In genomic region chr17:33284022-33284421, GRCh38 we compare ENCODE assay signal across 12 cellular contexts. TPM values are rescaled to one million over a fixed set of nuclear protein-coding genes. Genes with fewer than 3 reads are reported as not detected.
DNase-seq lines count a peak whose midpoint lies in the region; ATAC-seq and TF ChIP-seq lines count a peak whose summit lies in the region.
"Had no signal": no experiment of that assay in that cellular context is flagged by ENCODE, and none has a peak within 500 bp of the region (broad histone marks: within the 10 kb centered on the region; RNA-seq: fewer than 3 reads in every experiment).

No MANE protein-coding gene starts in this region.

- 2 to 5% methylated on average over 4 of the region's 4 CpGs for WGBS in gastroesophageal sphincter (ENCODE audit: low coverage in 1 of 2), 2 donors
- 7 to 13% (median 10%) methylated on average over 4 of the region's 4 CpGs for WGBS in stomach, 5 donors
- 12% methylated on average over 4 of the region's 4 CpGs for WGBS in suprapubic skin

- no peak overlapping the region for H3K4me3 ChIP-seq in HEK293 (ENCODE audit: low read depth, low read length)
- H3K4me3 ChIP-seq in gastroesophageal sphincter = no peak overlapping the region
- H3K4me3 ChIP-seq in stomach = no peak overlapping the region
- H3K4me3 ChIP-seq in suprapubic skin = no peak overlapping the region

- DNase-seq in RWPE1 (ENCODE audit: low spot score) (peak; percentile 81), stomach (peak; percentile 62), COR-L47 (lab: John Stamatoyannopoulos, UW) (no peak), NCI-H446 (lab: John Stamatoyannopoulos, UW) (no peak), suprapubic skin (ENCODE audit: low spot score in 2 of 2) (no peak)
- DNase-seq: activated CD4-positive, alpha-beta T cell treated with anti-CD3 and anti-CD28 coated beads, Interleukin-2, amount 50 U/mL, for 4 hours; central memory CD4-positive, alpha-beta T cell; GOT3; immature natural killer cell had no signal

- TF ChIP-seq CTCF in HEK293 (tag by site-specific recombination; IDR thresholded peaks at IDR 0.05) (no peak), RWPE1 (conservative IDR thresholded peaks at IDR 0.05; ENCODE audit: low read depth) (no peak), gastroesophageal sphincter (IDR thresholded peaks at IDR 0.05) (no peak), stomach (IDR thresholded peaks at IDR 0.05) (no peak), suprapubic skin (IDR thresholded peaks at IDR 0.05) (no peak)

- intact Hi-C loops in stomach (cut with DNase I; ENCODE audit: low total_unique reads) = no loop called here

- H3K4me1 ChIP-seq in HEK293 (ENCODE audit: control insufficient read depth, insufficient read depth, low read length) (peaks cover 5% of the 10 kb centered on the region), gastroesophageal sphincter (peaks cover 0 to 13% (median 3%) of the 10 kb centered on the region in 3 donors), stomach (peaks cover 0 to 18% (median 10%) of the 10 kb centered on the region in 4 donors), suprapubic skin (peaks cover 30% of the 10 kb centered on the region)

- no peak for TF ChIP-seq POLR2A in gastroesophageal sphincter (IDR thresholded peaks at IDR 0.05)
- TF ChIP-seq POLR2A in stomach (IDR thresholded peaks at IDR 0.05) = no peak
- no peak for TF ChIP-seq POLR2A in suprapubic skin (IDR thresholded peaks at IDR 0.05)

- H3K27me3 ChIP-seq in gastroesophageal sphincter (peaks cover 19% of the 10 kb centered on the region), stomach (peaks cover 0 to 26% (median 0%) of the 10 kb centered on the region in 3 donors), suprapubic skin (peaks cover 11% of the 10 kb centered on the region)

- peak; percentile 71 for ATAC-seq in gastroesophageal sphincter
- ATAC-seq in GM19035 (IDR thresholded peaks at IDR 0.05; ENCODE audit: unreplicated experiment) = no peak

- POLR2A ChIA-PET in HEK293 (lab: Yijun Ruan, JAX) = no interaction called here
- POLR2A ChIA-PET in RWPE1 (lab: Yijun Ruan, JAX; ENCODE audit: low non-redundant PET) = no interaction called here

- no peaks in the 10 kb centered on the region for H3K9me3 ChIP-seq in HEK293 (ENCODE audit: control insufficient read depth, insufficient read depth, low read depth, low read length)
- no peaks in the 10 kb centered on the region for H3K9me3 ChIP-seq in gastroesophageal sphincter
- no peaks in the 10 kb centered on the region for H3K9me3 ChIP-seq in stomach
- no peaks in the 10 kb centered on the region for H3K9me3 ChIP-seq in suprapubic skin

- TF ChIP-seq EP300 in gastroesophageal sphincter (IDR thresholded peaks at IDR 0.05) (no peak), stomach (IDR thresholded peaks at IDR 0.05) (no peak), suprapubic skin (IDR thresholded peaks at IDR 0.05) (no peak)

- H3K36me3 ChIP-seq in HEK293 (ENCODE audit: control insufficient read depth in 2 of 2, insufficient read depth in 1 of 2, low read length in 2 of 2) (no peaks in the 10 kb centered on the region), gastroesophageal sphincter (no peaks in the 10 kb centered on the region), stomach (no peaks in the 10 kb centered on the region), suprapubic skin (no peaks in the 10 kb centered on the region)

- no peak overlapping the region for H3K27ac ChIP-seq in HEK293 (ENCODE audit: extremely low read depth, low read depth, low read length)
- H3K27ac ChIP-seq in RWPE1 = no peak overlapping the region
- no peak overlapping the region for H3K27ac ChIP-seq in gastroesophageal sphincter
- H3K27ac ChIP-seq in stomach = peak overlapping the region in 1 of 5 donors; percentile 32
- H3K27ac ChIP-seq in suprapubic skin = no peak overlapping the region

- CTCF ChIA-PET in HEK293 (lab: Yijun Ruan, JAX) (interaction anchor here (1.3 kb wide), 1 partner anchor 9 kb away, joined by 4 read pairs; the partner anchor contains the start of gene ASIC2), RWPE1 (lab: Yijun Ruan, JAX) (interaction anchor here (0.7 kb wide), 1 partner anchor 1196 kb away, joined by 3 read pairs; no protein-coding TSS in a partner anchor)

TF ChIP-seq in HEK293, 187 proteins besides CTCF, POLR2A, EP300 and RAD21:
- TF ChIP-seq ZNF654 (tag by site-specific recombination; IDR thresholded peaks at IDR 0.05; ENCODE audit: low read depth) (no peak), ZNF792 (tag by site-specific recombination; IDR thresholded peaks at IDR 0.05) (no peak), ZNF600 (tag by site-specific recombination; IDR thresholded peaks at IDR 0.05) (peak; percentile 42; the same call in 1 of the 2 replicates), ZNF561 (tag by site-specific recombination; IDR thresholded peaks at IDR 0.05; ENCODE audit: borderline replicate concordance) (no peak), HIC1 (tag by site-specific recombination; IDR thresholded peaks at IDR 0.05) (no peak), OSR2 (tag by site-specific recombination; IDR thresholded peaks at IDR 0.05) (peak; percentile 18; the same call in 1 of the 2 replicates), KLF7 (tag by site-specific recombination; IDR thresholded peaks at IDR 0.05; ENCODE audit: borderline replicate concordance) (no peak), ZNF366 (tag by site-specific recombination; conservative IDR thresholded peaks at IDR 0.05) (0 out of 2 replicates have a peak, but pooled peaks have one; percentile 31), ZNF596 (tag by site-specific recombination; IDR thresholded peaks at IDR 0.05) (no peak), ZNF157 (tag by site-specific recombination; IDR thresholded peaks at IDR 0.05) (no peak), ZNF629 (tag by site-specific recombination; IDR thresholded peaks at IDR 0.05) (peak; percentile 44; the same call in 1 of the 2 replicates), INSM2 (tag by site-specific recombination; IDR thresholded peaks at IDR 0.05) (peak; percentile 50)
TF ChIP-seq in HEK293: peak in this region for 5.

RNA-seq across cellular contexts. Expression of gene ASIC2, which starts 9.1 kb away (rescaled TPM):
- total RNA-seq in gastroesophageal sphincter (under 1 TPM in 1 of 4 donors, not detected in 3; 0.15 TPM), stomach (under 1 TPM in 1 of 5 donors, not detected in 4; 0.18 TPM), suprapubic skin (not detected)
- under 1 TPM in 1 of 3 donors, not detected in 2; 0.13 TPM for polyA plus RNA-seq in stomach
- polyA plus RNA-seq: immature natural killer cell had no signal

Comparison
In these comparisons a context has a peak if more than half of its experiments do, and no peak if none do; other contexts are left out.
1. DNase-seq: peak in RWPE1 (single experiment) and stomach (single experiment); none in COR-L47 (single experiment), NCI-H446 (0 of 2) and suprapubic skin (0 of 2).